Comparison of ENCODE assay signal across 8 cellular contexts in the genomic region with DNA sequence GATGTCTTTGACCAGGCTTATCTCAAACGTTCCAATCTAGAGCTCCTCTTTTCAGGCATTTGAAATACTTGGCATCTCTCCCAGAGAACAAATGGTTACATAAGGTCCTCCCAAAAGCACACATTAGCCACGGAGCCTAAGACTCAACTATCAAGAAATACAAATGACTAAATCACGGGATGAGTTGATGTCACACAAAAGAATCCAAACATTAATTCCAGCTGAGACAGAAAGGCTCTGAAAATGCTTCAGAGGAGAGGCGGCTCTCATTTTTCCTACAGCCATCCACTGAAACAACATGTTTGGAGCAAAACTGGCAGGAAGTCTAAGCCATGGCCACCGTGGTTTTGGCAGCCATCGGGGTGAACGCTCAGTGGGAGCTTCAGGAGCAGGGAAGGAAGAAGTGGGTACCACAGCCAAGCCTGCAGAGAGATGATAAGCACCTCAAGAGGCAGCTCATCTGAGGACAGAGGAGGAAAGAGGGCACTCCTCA.
DNase-seq lines count a peak whose midpoint lies in the region; ATAC-seq, FAIRE-seq and TF ChIP-seq lines count a peak whose summit lies in the region.

No MANE protein-coding gene starts in this region.

- peak overlapping the region; percentile 41 for H3K27ac Mint-ChIP-seq in activated naive CD8-positive, alpha-beta T cell
- H3K27ac Mint-ChIP-seq in activated naive CD8-positive, alpha-beta T cell treated with anti-CD3 and anti-CD28 coated beads for 36 hours, result no peak overlapping the region

- peaks cover 23% of the 10 kb centered on the region for H3K4me1 ChIP-seq in lower lobe of right lung
- H3K4me1 ChIP-seq in urinary bladder (ENCODE audit: insufficient read depth), result no peaks in the 10 kb centered on the region
- H3K4me1 ChIP-seq in small intestine (ENCODE audit: control insufficient read depth in 2 of 2, insufficient read depth in 1 of 2, low read depth in 1 of 2, low read length in 1 of 2), result no peaks in the 10 kb centered on the region

- FAIRE-seq in small intestine (lab: Jason Lieb, UNC), result no peak

- DNase-seq in activated naive CD8-positive, alpha-beta T cell treated with anti-CD3 and anti-CD28 coated beads for 36 hours, result no peak
- DNase-seq in brain pericyte (ENCODE audit: low read depth, low spot score), result peak; percentile 81
- no peak for DNase-seq in lower lobe of right lung
- DNase-seq in small intestine, result no peak
- no peak for DNase-seq in effector CD4-positive, alpha-beta T cell

- no peak overlapping the region for H3K4me3 ChIP-seq in lower lobe of right lung
- no peak overlapping the region for H3K4me3 ChIP-seq in urinary bladder (ENCODE audit: low read depth, low read length)
- H3K4me3 ChIP-seq in small intestine (ENCODE audit: low read depth in 1 of 2, low read length in 2 of 2), result no peak overlapping the region

- no peaks in the 10 kb centered on the region for H3K9me3 ChIP-seq in lower lobe of right lung
- no peaks in the 10 kb centered on the region for H3K9me3 ChIP-seq in small intestine (ENCODE audit: control insufficient read depth, low read depth)

- ATAC-seq in lower lobe of right lung (peak; percentile 60 to 72), GM19035 (IDR thresholded peaks at IDR 0.05; ENCODE audit: unreplicated experiment) (no peak)

- H3K36me3 ChIP-seq in lower lobe of right lung (peaks cover 64% of the 10 kb centered on the region), urinary bladder (ENCODE audit: insufficient read depth) (no peaks in the 10 kb centered on the region), small intestine (ENCODE audit: control insufficient read depth in 2 of 2, insufficient read depth in 2 of 2, low read length in 2 of 2) (peaks cover 12 to 29% of the 10 kb centered on the region in 2 donors)

- H3K27me3 ChIP-seq in lower lobe of right lung (ENCODE audit: low read depth) (no peaks in the 10 kb centered on the region), small intestine (ENCODE audit: control insufficient read depth in 2 of 2, insufficient read depth in 2 of 2, low read length in 2 of 2) (no peaks in the 10 kb centered on the region)

- 14% methylated on average over 7 of the region's 7 CpGs for WGBS in urinary bladder
- 42 to 60% (median 50%) methylated on average over 7 of the region's 7 CpGs for WGBS in small intestine, 3 donors

- intact Hi-C loops in lower lobe of right lung (cut with DNase I), result no loop called here

- H3K36me3 Mint-ChIP-seq in activated naive CD8-positive, alpha-beta T cell, result no peaks in the 10 kb centered on the region
- peaks cover 20% of the 10 kb centered on the region for H3K36me3 Mint-ChIP-seq in activated naive CD8-positive, alpha-beta T cell treated with anti-CD3 and anti-CD28 coated beads for 36 hours

- peaks cover 17% of the 10 kb centered on the region for H3K4me1 Mint-ChIP-seq in activated naive CD8-positive, alpha-beta T cell (ENCODE audit: low read depth)
- peaks cover 22% of the 10 kb centered on the region for H3K4me1 Mint-ChIP-seq in activated naive CD8-positive, alpha-beta T cell treated with anti-CD3 and anti-CD28 coated beads for 36 hours

- H3K27ac ChIP-seq in lower lobe of right lung (peak overlapping the region; percentile 62), urinary bladder (ENCODE audit: low read depth) (peak overlapping the region; percentile 84), small intestine (ENCODE audit: low read depth in 1 of 2, low read length in 1 of 2) (peak overlapping the region in 1 of 2 donors; percentile 60)

- TF ChIP-seq CTCF in lower lobe of right lung (IDR thresholded peaks at IDR 0.05), result no peak

- H3K27me3 Mint-ChIP-seq in activated naive CD8-positive, alpha-beta T cell, result no peaks in the 10 kb centered on the region
- H3K27me3 Mint-ChIP-seq in activated naive CD8-positive, alpha-beta T cell treated with anti-CD3 and anti-CD28 coated beads for 36 hours, result no peaks in the 10 kb centered on the region

- no peaks in the 10 kb centered on the region for H3K9me3 Mint-ChIP-seq in activated naive CD8-positive, alpha-beta T cell (ENCODE audit: low read depth)
- no peaks in the 10 kb centered on the region for H3K9me3 Mint-ChIP-seq in activated naive CD8-positive, alpha-beta T cell treated with anti-CD3 and anti-CD28 coated beads for 36 hours

- H3K4me3 Mint-ChIP-seq in activated naive CD8-positive, alpha-beta T cell, result no peak overlapping the region
- H3K4me3 Mint-ChIP-seq in activated naive CD8-positive, alpha-beta T cell treated with anti-CD3 and anti-CD28 coated beads for 36 hours, result no peak overlapping the region
